22 cellular contexts compared by ENCODE assay signal in the genomic region with DNA sequence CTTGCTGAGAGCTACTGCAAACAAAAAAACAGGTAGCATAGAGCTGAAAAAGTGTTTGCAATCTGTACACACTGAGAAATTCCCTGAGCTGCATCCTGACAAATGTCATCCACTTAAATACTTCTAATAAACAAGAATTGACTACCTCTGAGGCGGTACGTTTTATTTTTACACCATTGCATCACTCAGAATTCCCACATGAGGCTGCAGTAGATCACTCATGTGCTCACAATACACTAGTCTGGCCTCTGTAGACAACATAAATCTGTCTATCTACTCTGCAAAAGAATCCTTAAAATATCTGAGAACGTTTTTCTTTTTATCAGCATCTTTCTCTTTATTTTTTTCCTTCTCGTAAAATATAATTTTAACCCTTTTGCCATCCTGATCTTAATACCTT.
"Had no signal": no experiment of that assay in that cellular context is flagged by ENCODE, and none has a peak within 500 bp of the region (broad histone marks: within the 10 kb centered on the region; RNA-seq: fewer than 3 reads in every experiment).

No MANE protein-coding gene starts in this region.

- H3K4me1 Mint-ChIP-seq: activated B cell treated with CpG ODN at 0.5 μM for 24 hours; activated CD4-positive, alpha-beta memory T cell treated with anti-CD3 and anti-CD28 coated beads, Interleukin-2, amount 10 ng/mL, durations not matched to agents 7 days and 5 days; activated CD4-positive, alpha-beta T cell treated with anti-CD3 and anti-CD28 coated beads, Interleukin-2, amount 10 ng/mL, durations not matched to agents 7 days and 5 days; activated naive CD4-positive, alpha-beta T cell treated with anti-CD3 and anti-CD28 coated beads, Interleukin-2, amount 10 ng/mL, durations not matched to agents 7 days and 5 days; activated naive CD8-positive, alpha-beta T cell treated with anti-CD3 and anti-CD28 coated beads for 36 hours; T-cell had no signal

- H3K4me3 Mint-ChIP-seq: activated B cell treated with CpG ODN at 0.5 μM for 24 hours; activated CD4-positive, alpha-beta memory T cell treated with anti-CD3 and anti-CD28 coated beads, Interleukin-2, amount 10 ng/mL, durations not matched to agents 7 days and 5 days; activated CD4-positive, alpha-beta T cell treated with anti-CD3 and anti-CD28 coated beads, Interleukin-2, amount 10 ng/mL, durations not matched to agents 7 days and 5 days; activated naive CD4-positive, alpha-beta T cell treated with anti-CD3 and anti-CD28 coated beads, Interleukin-2, amount 10 ng/mL, durations not matched to agents 7 days and 5 days; activated naive CD8-positive, alpha-beta T cell treated with anti-CD3 and anti-CD28 coated beads for 36 hours; activated T-cell treated with anti-CD3 and anti-CD28 coated beads, Interleukin-2, amount 50 U/mL, for 72 hours; T-cell had no signal

- ATAC-seq: activated T-cell treated with anti-CD3 and anti-CD28 coated beads, Interleukin-2, amount 50 U/mL, for 72 hours; T-cell had no signal

- H3K9me3 Mint-ChIP-seq: activated CD4-positive, alpha-beta T cell treated with anti-CD3 and anti-CD28 coated beads, Interleukin-2, amount 10 ng/mL, durations not matched to agents 7 days and 5 days; activated naive CD4-positive, alpha-beta T cell treated with anti-CD3 and anti-CD28 coated beads, Interleukin-2, amount 10 ng/mL, durations not matched to agents 7 days and 5 days had no signal

- H3K4me3 ChIP-seq: PC-9, SK-N-MC had no signal

- H3K4me2 ChIP-seq: PC-9 had no signal

- H3K36me3 Mint-ChIP-seq: activated naive CD4-positive, alpha-beta T cell treated with anti-CD3 and anti-CD28 coated beads, Interleukin-2, amount 10 ng/mL, durations not matched to agents 7 days and 5 days; activated naive CD8-positive, alpha-beta T cell treated with anti-CD3 and anti-CD28 coated beads for 36 hours; T-cell had no signal

- H2AFZ ChIP-seq: PC-9 had no signal

- H3K27ac Mint-ChIP-seq: activated B cell treated with CpG ODN at 0.5 μM for 24 hours; activated CD4-positive, alpha-beta memory T cell treated with anti-CD3 and anti-CD28 coated beads, Interleukin-2, amount 10 ng/mL, durations not matched to agents 7 days and 5 days; activated CD4-positive, alpha-beta T cell treated with anti-CD3 and anti-CD28 coated beads, Interleukin-2, amount 10 ng/mL, durations not matched to agents 7 days and 5 days; activated naive CD4-positive, alpha-beta T cell treated with anti-CD3 and anti-CD28 coated beads, Interleukin-2, amount 10 ng/mL, durations not matched to agents 7 days and 5 days; activated naive CD8-positive, alpha-beta T cell treated with anti-CD3 and anti-CD28 coated beads for 36 hours; activated T-cell treated with anti-CD3 and anti-CD28 coated beads, Interleukin-2, amount 50 U/mL, for 72 hours; activated T-helper 2 cell treated with anti-CD3 and anti-CD28 coated beads, Interferon-gamma antibody, Interleukin-2, Interleukin-4, amounts not matched to agents 10 μg/mL and 5 μg/mL and 100 μg/mL, durations not matched to agents 14 hours and 24 hours and 36 hours; T-cell had no signal

- H3K27ac ChIP-seq: PC-9, SK-N-MC had no signal

- H3K27me3 Mint-ChIP-seq: activated B cell treated with CpG ODN at 0.5 μM for 24 hours; activated CD4-positive, alpha-beta memory T cell treated with anti-CD3 and anti-CD28 coated beads, Interleukin-2, amount 10 ng/mL, durations not matched to agents 7 days and 5 days; activated CD4-positive, alpha-beta T cell treated with anti-CD3 and anti-CD28 coated beads, Interleukin-2, amount 10 ng/mL, durations not matched to agents 7 days and 5 days; activated naive CD4-positive, alpha-beta T cell treated with anti-CD3 and anti-CD28 coated beads, Interleukin-2, amount 10 ng/mL, durations not matched to agents 7 days and 5 days; activated naive CD8-positive, alpha-beta T cell treated with anti-CD3 and anti-CD28 coated beads for 36 hours; T-cell had no signal

- DNase-seq: activated B cell treated with CpG ODN at 0.5 μM for 24 hours; activated CD4-positive, alpha-beta memory T cell treated with anti-CD3 and anti-CD28 coated beads, Interleukin-2, amount 10 ng/mL, durations not matched to agents 7 days and 5 days; activated CD4-positive, alpha-beta T cell treated with anti-CD3 and anti-CD28 coated beads, Interleukin-2, amount 10 ng/mL, durations not matched to agents 7 days and 5 days; activated gamma-delta T cell treated with Interleukin-2 at 50 U/mL for 16 hours; activated naive CD4-positive, alpha-beta T cell treated with anti-CD3 and anti-CD28 coated beads, Interleukin-2, amount 10 ng/mL, durations not matched to agents 7 days and 5 days; activated naive CD8-positive, alpha-beta T cell treated with anti-CD3 and anti-CD28 coated beads for 36 hours; activated T-cell treated with anti-CD3 and anti-CD28 coated beads, Interleukin-2, amount 50 U/mL, for 72 hours; caudate nucleus; Kasumi-1; KBM-7; NCI-H1092; NCI-H1417; NCI-H1930; NCI-H345; NCI-H510A; NCI-H526 treated with DMSO at 0.1 percent for 48 hours; PC-9; T-cell; T-helper 2 cell; T1000 had no signal
